In the genomic region with DNA sequence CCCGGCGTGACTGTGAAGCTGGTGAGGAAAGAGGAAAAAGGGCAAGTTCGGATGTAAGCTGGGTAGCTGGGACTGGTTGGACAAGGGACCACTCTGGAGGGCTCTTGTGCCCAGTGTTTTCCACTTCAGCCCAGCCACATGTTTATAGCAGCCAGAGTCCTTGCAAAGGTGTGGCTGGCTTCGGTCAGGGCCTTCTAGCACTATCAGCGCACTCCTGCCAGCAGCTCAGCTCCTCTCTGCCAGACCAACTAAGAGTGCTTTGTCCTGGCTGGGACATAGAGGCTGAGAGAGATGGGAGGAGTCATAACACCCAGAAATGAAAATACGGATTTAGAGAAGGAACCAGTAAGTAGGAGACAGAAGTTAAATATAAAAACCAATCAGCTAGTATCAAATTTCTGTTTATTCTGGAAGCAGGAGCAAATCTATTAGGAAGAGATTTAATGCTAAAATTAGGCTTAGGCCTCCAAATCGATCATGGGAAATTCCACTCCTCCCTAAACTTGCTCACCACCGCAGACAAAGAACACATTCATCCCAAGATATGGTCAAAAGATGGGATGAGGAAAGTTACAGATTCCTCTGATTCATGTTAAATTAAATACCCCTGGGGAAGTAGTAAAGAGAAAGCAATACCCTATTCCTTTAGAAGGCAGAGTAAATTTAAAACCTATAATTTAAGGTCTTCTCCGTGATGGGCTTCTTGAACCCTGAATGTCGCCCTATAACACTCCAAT, we compare ENCODE assay signal across 24 cellular contexts.
A peak's percentile ranks its signal among the peaks of the same experiment; 100 is the strongest.
DNase-seq lines count a peak whose midpoint lies in the region; ATAC-seq and TF ChIP-seq lines count a peak whose summit lies in the region.
"Had no signal": no experiment of that assay in that cellular context is flagged by ENCODE, and none has a peak within 500 bp of the region (broad histone marks: within the 10 kb centered on the region; RNA-seq: fewer than 3 reads in every experiment).

No MANE protein-coding gene starts in this region.

- H3K27ac Mint-ChIP-seq in MCF 10A (ENCODE audit: low read depth, unreplicated experiment) = no peak overlapping the region
- H3K27ac Mint-ChIP-seq: activated naive CD8-positive, alpha-beta T cell; activated T-helper 17 cell treated with anti-CD3 and anti-CD28 coated beads, Interleukin-2, amount 50 U/mL, for 72 hours; stimulated activated effector memory CD8-positive, alpha-beta T cell treated with anti-CD3 and anti-CD28 coated beads, Interleukin-12 subunit alpha, Interleukin-12 subunit beta, amount 100 ng/mL, for 72 hours; WTC11 had no signal

- H3K27me3 ChIP-seq in breast epithelium (no peaks in the 10 kb centered on the region), left lung (no peaks in the 10 kb centered on the region), aorta (ENCODE audit: control insufficient read depth in 1 of 2, insufficient read depth in 2 of 2, low read length in 1 of 2) (no peaks in the 10 kb centered on the region)
- H3K27me3 ChIP-seq: BE2C, uterus had no signal

- no TSS peak for BruUV-seq in MCF 10A (replicated peaks; lab: Mats Ljungman, UMichigan)

- no peaks in the 10 kb centered on the region for H3K36me3 Mint-ChIP-seq in MCF 10A (ENCODE audit: insufficient read depth, unreplicated experiment)
- H3K36me3 Mint-ChIP-seq: stimulated activated effector memory CD8-positive, alpha-beta T cell treated with anti-CD3 and anti-CD28 coated beads, Interleukin-12 subunit alpha, Interleukin-12 subunit beta, amount 100 ng/mL, for 72 hours had no signal

- H3K9me3 Mint-ChIP-seq in MCF 10A (ENCODE audit: unreplicated experiment) = no peaks in the 10 kb centered on the region
- H3K9me3 Mint-ChIP-seq: activated T-helper 17 cell treated with anti-CD3 and anti-CD28 coated beads, Interleukin-2, amount 50 U/mL, for 72 hours; naive B cell; stimulated activated effector memory CD8-positive, alpha-beta T cell treated with anti-CD3 and anti-CD28 coated beads, Interleukin-12 subunit alpha, Interleukin-12 subunit beta, amount 100 ng/mL, for 72 hours had no signal

- H3K4me1 Mint-ChIP-seq in MCF 10A (ENCODE audit: insufficient read depth, unreplicated experiment) = peaks cover 11% of the 10 kb centered on the region

- H3K9me3 ChIP-seq in breast epithelium (no peaks in the 10 kb centered on the region), left lung (no peaks in the 10 kb centered on the region), aorta (ENCODE audit: control insufficient read depth, low read length) (no peaks in the 10 kb centered on the region)
- H3K9me3 ChIP-seq: BE2C, uterus had no signal

- H3K27ac ChIP-seq in breast epithelium (peak overlapping the region; percentile 71 to 79), left lung (no peak overlapping the region), aorta (ENCODE audit: low read depth in 1 of 2, low read length in 2 of 2) (no peak overlapping the region)
- H3K27ac ChIP-seq: KMS-11, uterus had no signal

- POLR2A ChIA-PET in MCF 10A (lab: Yijun Ruan, JAX) = no interaction called here

- H3K4me3 Mint-ChIP-seq in MCF 10A (ENCODE audit: unreplicated experiment) = no peak overlapping the region
- H3K4me3 Mint-ChIP-seq: activated naive CD8-positive, alpha-beta T cell; activated T-helper 17 cell treated with anti-CD3 and anti-CD28 coated beads, Interleukin-2, amount 50 U/mL, for 72 hours; stimulated activated effector memory CD8-positive, alpha-beta T cell treated with anti-CD3 and anti-CD28 coated beads, Interleukin-12 subunit alpha, Interleukin-12 subunit beta, amount 100 ng/mL, for 72 hours; WTC11 had no signal

- WGBS in aorta, 2 donors = 75 to 79% methylated on average over 10 of the region's 10 CpGs

- TF ChIP-seq CTCF in breast epithelium (IDR thresholded peaks at IDR 0.05) (no peak), MCF 10A (IDR thresholded peaks at IDR 0.05; ENCODE audit: unreplicated experiment) (no peak), left lung (IDR thresholded peaks at IDR 0.05) (no peak)

- ATAC-seq in left lung (peak; percentile 92), aorta (ENCODE audit: low FRiP score) (peak; percentile 76)
- ATAC-seq: activated T-helper 17 cell treated with anti-CD3 and anti-CD28 coated beads, Interleukin-2, amount 50 U/mL, for 72 hours; stimulated activated effector memory CD8-positive, alpha-beta T cell treated with anti-CD3 and anti-CD28 coated beads, Interleukin-12 subunit alpha, Interleukin-12 subunit beta, amount 100 ng/mL, for 72 hours; WTC11 had no signal

- no peak for TF ChIP-seq POLR2A in breast epithelium (IDR thresholded peaks at IDR 0.05)

- CTCF ChIA-PET in MCF 10A (lab: Yijun Ruan, JAX) = interaction anchor here (0.7 to 1.8 kb wide), 4 partner anchors 10 to 139 kb away, joined by 3 to 8 read pairs (median 4); no protein-coding TSS in a partner anchor

- no peaks in the 10 kb centered on the region for H3K36me3 ChIP-seq in breast epithelium
- no peaks in the 10 kb centered on the region for H3K36me3 ChIP-seq in left lung
- H3K36me3 ChIP-seq in aorta (ENCODE audit: control insufficient read depth in 1 of 2, insufficient read depth in 2 of 2, low read length in 1 of 2) = no peaks in the 10 kb centered on the region
- H3K36me3 ChIP-seq: BE2C, uterus had no signal

- H3K4me3 ChIP-seq in breast epithelium (no peak overlapping the region), left lung (no peak overlapping the region), aorta (ENCODE audit: low read length in 2 of 2) (no peak overlapping the region)
- H3K4me3 ChIP-seq: uterus had no signal

- intact Hi-C loops in breast epithelium (cut with DNase I; ENCODE audit: low total_unique reads) (no loop called here), MCF 10A (cut with micrococcal nuclease) (no loop called here), left lung (cut with DNase I) (no loop called here), aorta (cut with DNase I) (no loop called here)

- no peaks in the 10 kb centered on the region for H3K27me3 Mint-ChIP-seq in MCF 10A (ENCODE audit: insufficient read depth, unreplicated experiment)
- H3K27me3 Mint-ChIP-seq: activated naive CD8-positive, alpha-beta T cell; activated T-helper 17 cell treated with anti-CD3 and anti-CD28 coated beads, Interleukin-2, amount 50 U/mL, for 72 hours; naive B cell had no signal

- DNase-seq in breast epithelium (ENCODE audit: low spot score in 2 of 2) = peak in 1 of 2 donors; percentile 58
- no peak for DNase-seq in MCF 10A (ENCODE audit: unreplicated experiment)
- peak; percentile 85 for DNase-seq in foreskin melanocyte
- DNase-seq in left lung = peak in 1 of 2 donors; percentile 74
- no peak for DNase-seq in aorta
- no peak for DNase-seq in dedifferentiated amniotic fluid mesenchymal stem cell (ENCODE audit: extremely low spot score)
- DNase-seq in activated CD4-positive, CD25-positive, alpha-beta regulatory T cell (lab: John Stamatoyannopoulos, UW) = no peak
- no peak for DNase-seq in D341Med (ENCODE audit: low spot score)
- DNase-seq: activated CD4-positive, alpha-beta T cell treated with anti-CD3 and anti-CD28 coated beads, Interleukin-2, amount 50 U/mL, for 4 hours; BE2C; effector CD8-positive, alpha-beta T cell; GDM1; GOT3; kidney glomerular epithelial cell; naive B cell; NCI-H1694; stimulated activated CD4-positive, alpha-beta T cell treated with anti-CD3 and anti-CD28 coated beads, Interleukin-2, amount 100 ng/mL, for 48 hours; T1000; uterus had no signal

- H3K4me1 ChIP-seq in breast epithelium (peaks cover 0 to 5% of the 10 kb centered on the region in 2 donors), left lung (peaks cover 6 to 8% of the 10 kb centered on the region in 2 donors), aorta (ENCODE audit: control insufficient read depth in 1 of 2, insufficient read depth in 2 of 2, low read length in 2 of 2) (peaks cover 0 to 4% of the 10 kb centered on the region in 2 donors)
- H3K4me1 ChIP-seq: BE2C, uterus had no signal

Comparison
In these comparisons a context has a peak if more than half of its experiments do, and no peak if none do; other contexts are left out.
1. H3K27ac ChIP-seq: peak in breast epithelium (2 of 2); none in left lung (0 of 2) and aorta (0 of 2).